In the genomic region with DNA sequence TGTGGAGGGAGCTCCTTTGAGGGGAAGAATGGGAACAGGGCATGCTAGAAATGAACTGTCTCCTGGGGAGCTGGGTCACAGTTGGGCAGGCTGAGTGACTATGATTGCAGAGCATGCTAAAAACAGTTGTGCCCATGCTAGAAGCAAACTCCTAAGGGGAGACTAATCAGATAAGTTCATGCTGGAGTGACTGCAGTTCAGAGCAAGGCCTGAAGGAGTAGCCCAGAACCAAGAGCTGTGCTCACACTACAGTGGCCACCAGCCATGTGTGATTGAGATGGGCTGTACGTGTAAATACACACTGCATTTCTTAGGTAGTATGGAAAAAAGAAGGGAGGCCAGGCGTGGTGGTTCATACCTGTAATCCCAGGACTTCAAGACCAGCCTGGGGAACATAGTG, we compare ENCODE assay signal across 13 cellular contexts. TPM values are rescaled to one million over a fixed set of nuclear protein-coding genes. Genes with fewer than 3 reads are reported as not detected.
A peak's percentile ranks its signal among the peaks of the same experiment; 100 is the strongest.
DNase-seq lines count a peak whose midpoint lies in the region; ATAC-seq, FAIRE-seq and TF ChIP-seq lines count a peak whose summit lies in the region.
"Had no signal": no experiment of that assay in that cellular context is flagged by ENCODE, and none has a peak within 500 bp of the region (broad histone marks: within the 10 kb centered on the region; RNA-seq: fewer than 3 reads in every experiment).

No MANE protein-coding gene starts in this region.

- peak; percentile 20; the same call in 1 of the 2 replicates for TF ChIP-seq RAD21 in IMR-90 (IDR thresholded peaks at IDR 0.05; ENCODE audit: low read length)

- POLR2A ChIA-PET in IMR-90 (lab: Charles Lee; ENCODE audit: unreplicated experiment) (no interaction called here), MCF 10A (lab: Yijun Ruan, JAX) (interaction anchor here (0.6 kb wide), 1 partner anchor 439 kb away, joined by 3 read pairs; no protein-coding TSS in a partner anchor)

- no peak overlapping the region for H2BK5ac ChIP-seq in IMR-90 (ENCODE audit: low read depth, low read length, poor library complexity, severe bottlenecking)
- no peak overlapping the region for H2BK5ac ChIP-seq in neuronal stem cell (ENCODE audit: low read length)

- H2BK120ac ChIP-seq in IMR-90 (ENCODE audit: low read depth, low read length) = no peak overlapping the region
- no peak overlapping the region for H2BK120ac ChIP-seq in neuronal stem cell (ENCODE audit: low read depth, low read length)

- H3K27me3 Mint-ChIP-seq in Calu3 (ENCODE audit: unreplicated experiment) = no peaks in the 10 kb centered on the region
- no peaks in the 10 kb centered on the region for H3K27me3 Mint-ChIP-seq in MCF 10A (ENCODE audit: insufficient read depth, unreplicated experiment)
- H3K27me3 Mint-ChIP-seq: activated naive CD4-positive, alpha-beta T cell treated with anti-CD3 and anti-CD28 coated beads, Interleukin-2, amount 10 ng/mL, durations not matched to agents 7 days and 5 days had no signal

- no peak overlapping the region for H2AK5ac ChIP-seq in IMR-90 (ENCODE audit: low read depth, low read length)
- peak overlapping the region; percentile 23 for H2AK5ac ChIP-seq in neuronal stem cell (ENCODE audit: low read depth, low read length)

- H3K9ac ChIP-seq in IMR-90 (ENCODE audit: low read depth, low read length) (no peak overlapping the region), neuronal stem cell (ENCODE audit: low read depth, low read length, poor library complexity) (no peak overlapping the region)

- TF ChIP-seq CTCF in IMR-90 (conservative IDR thresholded peaks at IDR 0.05; ENCODE audit: low read depth, low read length) = 0 out of 2 replicates have a peak, but pooled peaks have one; percentile 14
- TF ChIP-seq CTCF in brain microvascular endothelial cell (IDR thresholded peaks at IDR 0.05; ENCODE audit: low read depth, low read length, missing control alignments) = peak; percentile 52
- TF ChIP-seq CTCF in Calu3 (IDR thresholded peaks at IDR 0.05; ENCODE audit: unreplicated experiment) = no peak
- TF ChIP-seq CTCF in MCF 10A (IDR thresholded peaks at IDR 0.05; ENCODE audit: unreplicated experiment) = no peak

- H3K56ac ChIP-seq in IMR-90 (ENCODE audit: extremely low read depth, insufficient read depth, low read length) = no peak overlapping the region

- no peak overlapping the region for H4K5ac ChIP-seq in IMR-90 (ENCODE audit: low read depth, low read length)

- H3K4me1 ChIP-seq in IMR-90 (ENCODE audit: control insufficient read depth, insufficient read depth, low read length) (peaks cover 4% of the 10 kb centered on the region), neuronal stem cell (ENCODE audit: control insufficient read depth in 2 of 2, insufficient read depth in 1 of 2, low read depth in 1 of 2, low read length in 2 of 2) (peaks cover 0 to 2% of the 10 kb centered on the region in 2 donors)

- H2AFZ ChIP-seq in IMR-90 (replicated peaks; ENCODE audit: low read length, poor library complexity) (no peak overlapping the region), neuronal stem cell (ENCODE audit: low read length) (no peak overlapping the region)

- H3K4ac ChIP-seq in IMR-90 (ENCODE audit: low read depth, low read length) (no peak overlapping the region), neuronal stem cell (ENCODE audit: low read length) (no peak overlapping the region)

- peaks cover 11% of the 10 kb centered on the region for H3K9me1 ChIP-seq in IMR-90 (ENCODE audit: insufficient read depth, low read length)

- in situ Hi-C loops in IMR-90 (cut with MboI; ENCODE audit: low sequenced_read_pairs) = no loop called here
- in situ Hi-C loops in brain microvascular endothelial cell (cut with HindIII; ENCODE audit: low pct_ligation_motif_present, low sequenced_read_pairs) = no loop called here

- no peak overlapping the region for H3K18ac ChIP-seq in IMR-90 (ENCODE audit: low read depth, low read length)
- no peak overlapping the region for H3K18ac ChIP-seq in neuronal stem cell (ENCODE audit: low read length)

- BruUV-seq in IMR-90 (replicated peaks; lab: Mats Ljungman, UMichigan) (no TSS peak), Calu3 (replicated peaks; lab: Mats Ljungman, UMichigan) (no TSS peak), MCF 10A (replicated peaks; lab: Mats Ljungman, UMichigan) (no TSS peak)

- H4K20me1 ChIP-seq in IMR-90 (ENCODE audit: insufficient read depth, low read length) = peaks cover 16% of the 10 kb centered on the region; the same call in 1 of the 2 replicates

- H3K36me3 ChIP-seq in IMR-90 (ENCODE audit: control insufficient read depth, insufficient read depth, low read length) (peaks cover 58% of the 10 kb centered on the region), brain microvascular endothelial cell (replicated peaks) (peaks cover 57% of the 10 kb centered on the region), neuronal stem cell (replicated peaks in 1 of 2; ENCODE audit: control insufficient read depth in 2 of 2, insufficient read depth in 2 of 2, low read length in 2 of 2) (peaks cover 25 to 48% of the 10 kb centered on the region in 2 donors)

- CTCF ChIA-PET in IMR-90 (lab: Yijun Ruan, JAX) = no interaction called here
- CTCF ChIA-PET in Calu3 (lab: Charles Lee) = no interaction called here
- CTCF ChIA-PET in MCF 10A (lab: Yijun Ruan, JAX) = interaction anchor here (0.6 to 1.6 kb wide), 3 partner anchors 19 to 141 kb away, joined by 3 to 4 read pairs (median 4); no protein-coding TSS in a partner anchor

- no peak for TF ChIP-seq POLR2A in IMR-90 (IDR thresholded peaks at IDR 0.05; ENCODE audit: low read depth, low read length)

- H3K27me3 ChIP-seq in IMR-90 (ENCODE audit: control insufficient read depth, insufficient read depth, low read length) (no peaks in the 10 kb centered on the region), brain microvascular endothelial cell (replicated peaks) (no peaks in the 10 kb centered on the region), neuronal stem cell (ENCODE audit: control insufficient read depth in 3 of 3, insufficient read depth in 3 of 3, low read depth in 1 of 3, low read length in 3 of 3) (no peaks in the 10 kb centered on the region)
- H3K27me3 ChIP-seq: heart right ventricle, SJSA1 had no signal

- no peak for ATAC-seq in IMR-90 (ENCODE audit: low read depth)
- ATAC-seq: heart right ventricle had no signal

- H3K79me1 ChIP-seq in IMR-90 (ENCODE audit: low read depth in 1 of 2, low read length in 2 of 2) (peaks cover 0 to 37% of the 10 kb centered on the region in 2 experiments; a peak in 3 of 4 replicates), neuronal stem cell (ENCODE audit: low read depth, low read length) (no peaks in the 10 kb centered on the region)

- H3K36me3 Mint-ChIP-seq in Calu3 (ENCODE audit: insufficient read depth, unreplicated experiment) = peaks cover 5% of the 10 kb centered on the region
- peaks cover 20% of the 10 kb centered on the region for H3K36me3 Mint-ChIP-seq in MCF 10A (ENCODE audit: insufficient read depth, unreplicated experiment)

- H2BK12ac ChIP-seq in neuronal stem cell (ENCODE audit: low read length) = no peak overlapping the region

- H3K9me3 Mint-ChIP-seq in Calu3 (ENCODE audit: low read depth, unreplicated experiment) (peaks cover 3% of the 10 kb centered on the region), MCF 10A (ENCODE audit: unreplicated experiment) (no peaks in the 10 kb centered on the region)

- peaks cover 11% of the 10 kb centered on the region for H3K4me1 Mint-ChIP-seq in Calu3 (ENCODE audit: low read depth, unreplicated experiment)
- peaks cover 6% of the 10 kb centered on the region for H3K4me1 Mint-ChIP-seq in MCF 10A (ENCODE audit: insufficient read depth, unreplicated experiment)

- DNase-seq in IMR-90 (no peak), brain microvascular endothelial cell (no peak), neuronal stem cell (ENCODE audit: low spot score) (no peak), Calu3 (no peak), MCF 10A (ENCODE audit: unreplicated experiment) (no peak), NCI-H1048 (lab: John Stamatoyannopoulos, UW) (no peak)
- DNase-seq: activated CD4-positive, alpha-beta T cell treated with anti-CD3 and anti-CD28 coated beads, Interleukin-2, amount 50 U/mL, for 4 hours; activated naive CD4-positive, alpha-beta T cell treated with anti-CD3 and anti-CD28 coated beads, Interleukin-2, amount 10 ng/mL, durations not matched to agents 7 days and 5 days; cortex of kidney; heart right ventricle; NCI-H2227 treated with DMSO at 0.1 percent for 48 hours had no signal

- H2AK9ac ChIP-seq in IMR-90 (replicated peaks; ENCODE audit: low read depth, low read length, poor library complexity) = no peak overlapping the region

- H4K91ac ChIP-seq in IMR-90 (ENCODE audit: insufficient read depth, low read depth, low read length) (no peak overlapping the region), neuronal stem cell (ENCODE audit: low read depth, low read length, poor library complexity) (no peak overlapping the region)

- H3K14ac ChIP-seq in IMR-90 (replicated peaks; ENCODE audit: low read depth, low read length) = no peak overlapping the region
- no peak overlapping the region for H3K14ac ChIP-seq in neuronal stem cell (ENCODE audit: low read length)

- WGBS in IMR-90 (ENCODE audit: extremely low coverage in 2 of 2, insufficient read length in 1 of 2), 2 experiments = no CpG with 5 or more reads among the region's 2 CpGs
- WGBS in neuronal stem cell (ENCODE audit: extremely low coverage in 2 of 2, insufficient read length in 2 of 2, insufficient replicate concordance in 1 of 2), 2 donors = no CpG with 5 or more reads among the region's 2 CpGs

- no peak overlapping the region for H4K8ac ChIP-seq in IMR-90 (ENCODE audit: low read depth in 2 of 2, low read length in 2 of 2)
- H4K8ac ChIP-seq in neuronal stem cell (ENCODE audit: low read depth, low read length) = no peak overlapping the region

- H2BK15ac ChIP-seq in IMR-90 (ENCODE audit: low read depth, low read length) = no peak overlapping the region
- no peak overlapping the region for H2BK15ac ChIP-seq in neuronal stem cell (ENCODE audit: low read length)

- H3K9me3 ChIP-seq in IMR-90 (ENCODE audit: control insufficient read depth, insufficient read depth, low read length) (peaks cover 2% of the 10 kb centered on the region), neuronal stem cell (replicated peaks in 1 of 2; ENCODE audit: control insufficient read depth in 2 of 2, insufficient read depth in 1 of 2, low read depth in 1 of 2, low read length in 2 of 2) (peaks cover 2 to 5% of the 10 kb centered on the region in 2 donors)
- H3K9me3 ChIP-seq: SJSA1 had no signal

- peak; percentile 85 for FAIRE-seq in G401.6 (lab: Jason Lieb, UNC)

- H2BK20ac ChIP-seq in IMR-90 (ENCODE audit: low read depth, low read length) = no peak overlapping the region

- H3K27ac Mint-ChIP-seq in Calu3 (ENCODE audit: unreplicated experiment) = no peak overlapping the region
- H3K27ac Mint-ChIP-seq in MCF 10A (ENCODE audit: low read depth, unreplicated experiment) = no peak overlapping the region

- H3K4me2 ChIP-seq in IMR-90 (ENCODE audit: low read depth, low read length) = no peak overlapping the region
- no peak overlapping the region for H3K4me2 ChIP-seq in neuronal stem cell (ENCODE audit: insufficient read depth, low read length, poor library complexity, severe bottlenecking)

- H3K27ac ChIP-seq in IMR-90 (ENCODE audit: insufficient read depth, low read length) (no peak overlapping the region), brain microvascular endothelial cell (no peak overlapping the region), neuronal stem cell (replicated peaks; ENCODE audit: low read length) (no peak overlapping the region)
- H3K27ac ChIP-seq: heart right ventricle, SJSA1 had no signal

- intact Hi-C loops in IMR-90 (cut with micrococcal nuclease) = no loop called here
- intact Hi-C loops in Calu3 (cut with micrococcal nuclease; ENCODE audit: unreplicated experiment) = no loop called here
- intact Hi-C loops in MCF 10A (cut with micrococcal nuclease) = no loop called here

- no peak overlapping the region for H3K4me3 ChIP-seq in IMR-90 (ENCODE audit: insufficient read depth, low read depth, low read length)
- no peak overlapping the region for H3K4me3 ChIP-seq in brain microvascular endothelial cell (ENCODE audit: low read depth, low read length)
- no peak overlapping the region for H3K4me3 ChIP-seq in neuronal stem cell (ENCODE audit: low read length in 2 of 2)
- H3K4me3 ChIP-seq: heart right ventricle, SJSA1 had no signal

- H3K4me3 Mint-ChIP-seq in Calu3 (ENCODE audit: low read depth, unreplicated experiment) = no peak overlapping the region
- H3K4me3 Mint-ChIP-seq in MCF 10A (ENCODE audit: unreplicated experiment) = no peak overlapping the region
- H3K4me3 Mint-ChIP-seq: activated naive CD4-positive, alpha-beta T cell treated with anti-CD3 and anti-CD28 coated beads, Interleukin-2, amount 10 ng/mL, durations not matched to agents 7 days and 5 days had no signal

- dilution Hi-C loops in IMR-90 (cut with HindIII; ENCODE audit: low sequenced_read_pairs, unreplicated experiment) = no loop called here

- no peak overlapping the region for H3K23ac ChIP-seq in IMR-90 (ENCODE audit: low read depth, low read length)
- H3K23ac ChIP-seq in neuronal stem cell (ENCODE audit: low read depth, low read length, poor library complexity) = no peak overlapping the region

RNA-seq across cellular contexts. Expression of a gene that starts 10.3 kb away (rescaled TPM):
- total RNA-seq in IMR-90 (2012; rRNA removed) (44.8 and 51.4 TPM in 2 replicates), Calu3 (2022) (12.2 and 15.6 TPM in 2 replicates), MCF 10A (2022) (75.9 and 94.3 TPM in 2 replicates)
- polyA plus RNA-seq in IMR-90 (2012; rRNA removed) = 119 and 126 TPM in 2 replicates
- 146 and 387 TPM in 2 replicates for polyA plus RNA-seq in IMR-90 (2012; cell fraction: cytosol; rRNA removed)
- polyA plus RNA-seq in IMR-90 (2012; cell fraction: nucleus; rRNA removed; ENCODE audit: low replicate concordance) = 158 and 207 TPM in 2 replicates
- 36.1 TPM for polyA plus RNA-seq in neuronal stem cell (2013, experiment 1 of 2)
- 36.6 TPM for polyA plus RNA-seq in neuronal stem cell (2013, experiment 2 of 2)

RNA-seq across cellular contexts. Expression of a gene that starts 11.6 kb away (rescaled TPM):
- total RNA-seq in IMR-90 (2012; rRNA removed) (35.3 and 35.7 TPM in 2 replicates), Calu3 (2022) (9.1 and 12.1 TPM in 2 replicates), MCF 10A (2022) (16.5 and 17.6 TPM in 2 replicates)
- polyA plus RNA-seq in IMR-90 (2012; rRNA removed) = 47.6 and 48.6 TPM in 2 replicates
- 41.6 and 60.0 TPM in 2 replicates for polyA plus RNA-seq in IMR-90 (2012; cell fraction: cytosol; rRNA removed)
- polyA plus RNA-seq in IMR-90 (2012; cell fraction: nucleus; rRNA removed; ENCODE audit: low replicate concordance) = 105 and 190 TPM in 2 replicates
- 31.0 TPM for polyA plus RNA-seq in neuronal stem cell (2013, experiment 1 of 2)
- polyA plus RNA-seq in neuronal stem cell (2013, experiment 2 of 2) = 30.5 TPM

RNA-seq across cellular contexts. Expression of a gene that starts 29.0 kb away (rescaled TPM):
- total RNA-seq in IMR-90 (2012; rRNA removed) (11.9 and 12.5 TPM in 2 replicates), Calu3 (2022) (11.8 and 12.8 TPM in 2 replicates), MCF 10A (2022) (36.3 and 39.5 TPM in 2 replicates)
- 32.9 and 42.2 TPM in 2 replicates for polyA plus RNA-seq in IMR-90 (2012; rRNA removed)
- polyA plus RNA-seq in IMR-90 (2012; cell fraction: cytosol; rRNA removed) = 18.6 and 48.3 TPM in 2 replicates
- 25.4 and 59.2 TPM in 2 replicates for polyA plus RNA-seq in IMR-90 (2012; cell fraction: nucleus; rRNA removed; ENCODE audit: low replicate concordance)
- polyA plus RNA-seq in neuronal stem cell (2013, experiment 1 of 2) = 11.3 TPM
- polyA plus RNA-seq in neuronal stem cell (2013, experiment 2 of 2) = 12.7 TPM

RNA-seq across cellular contexts. Expression of a gene that starts 33.3 kb away (rescaled TPM):
- total RNA-seq in IMR-90 (2012; rRNA removed) (3.6 and 4.2 TPM in 2 replicates), Calu3 (2022) (0.32 TPM in 1 of 2 replicates, not detected in the other), MCF 10A (2022) (19.2 and 22.1 TPM in 2 replicates)
- 73.9 and 83.3 TPM in 2 replicates for polyA plus RNA-seq in IMR-90 (2012; rRNA removed)
- polyA plus RNA-seq in IMR-90 (2012; cell fraction: cytosol; rRNA removed) = 39.1 and 101 TPM in 2 replicates
- 36.4 and 102 TPM in 2 replicates for polyA plus RNA-seq in IMR-90 (2012; cell fraction: nucleus; rRNA removed; ENCODE audit: low replicate concordance)
- polyA plus RNA-seq in neuronal stem cell (2013, experiment 1 of 2) = 0.11 TPM
- 0.10 TPM for polyA plus RNA-seq in neuronal stem cell (2013, experiment 2 of 2)

RNA-seq across cellular contexts. Expression of a gene that starts 42.8 kb away (rescaled TPM):
- total RNA-seq in IMR-90 (2012; rRNA removed) (0.28 and 0.36 TPM in 2 replicates), Calu3 (2022) (0.17 and 1.1 TPM in 2 replicates), MCF 10A (2022) (4.0 and 5.7 TPM in 2 replicates)
- 2.7 and 3.6 TPM in 2 replicates for polyA plus RNA-seq in IMR-90 (2012; rRNA removed)
- polyA plus RNA-seq in IMR-90 (2012; cell fraction: cytosol; rRNA removed) = 2.5 and 3.4 TPM in 2 replicates
- 22.0 and 36.8 TPM in 2 replicates for polyA plus RNA-seq in IMR-90 (2012; cell fraction: nucleus; rRNA removed; ENCODE audit: low replicate concordance)
- polyA plus RNA-seq in neuronal stem cell (2013, experiment 1 of 2) = 2.4 TPM
- polyA plus RNA-seq in neuronal stem cell (2013, experiment 2 of 2) = 2.5 TPM

Comparison
In these comparisons a context has a peak if more than half of its experiments do, and no peak if none do; other contexts are left out.
1. CTCF ChIP-seq: peak in IMR-90 (single experiment) and brain microvascular endothelial cell (single experiment); none in Calu3 (single experiment) and MCF 10A (single experiment).